In the genomic region with DNA sequence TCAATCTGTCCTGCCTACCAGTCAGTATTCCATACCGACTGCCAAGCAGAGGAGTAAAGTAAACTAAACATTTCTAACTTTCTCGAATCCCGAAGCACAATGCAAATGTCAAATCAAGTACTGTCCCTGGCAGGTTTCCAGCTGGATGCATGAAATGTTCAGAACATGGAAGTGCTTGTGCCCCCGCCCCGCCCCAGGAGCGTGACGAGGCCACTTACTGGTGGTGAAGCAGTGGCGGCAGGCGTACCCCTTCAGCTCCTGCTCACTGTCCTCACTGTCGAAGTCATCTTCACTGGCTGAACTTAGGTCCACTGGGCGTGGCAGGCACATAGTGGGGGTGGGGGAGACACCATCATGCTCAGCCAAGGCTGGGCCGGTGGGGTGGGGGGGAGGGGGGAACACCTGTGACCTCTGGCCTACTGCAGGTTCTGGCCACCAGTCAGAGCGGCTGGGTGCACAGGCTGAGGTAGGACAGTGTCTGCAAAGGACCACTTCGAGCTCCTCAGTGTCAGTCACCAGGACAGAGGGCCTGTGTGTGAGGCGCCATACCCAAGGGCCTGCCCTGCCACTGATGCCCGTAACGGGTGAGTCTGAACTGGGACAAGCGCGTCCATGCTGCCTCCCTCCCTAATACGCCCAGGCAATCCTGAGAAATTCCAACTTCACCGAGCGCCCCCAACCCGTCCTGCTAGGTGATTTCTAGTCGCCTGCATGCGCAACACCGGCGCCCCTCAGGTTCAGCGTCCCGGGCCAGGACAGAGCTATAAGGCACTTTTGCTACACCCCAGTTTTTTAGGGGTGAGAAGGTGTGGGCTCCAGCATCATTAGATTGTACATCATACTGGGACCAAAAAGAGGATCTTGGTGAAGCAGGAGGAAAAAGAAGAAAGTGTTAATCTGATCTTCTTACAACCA, we compare ENCODE assay signal across 13 cellular contexts. TPM values are rescaled to one million over a fixed set of nuclear protein-coding genes. Genes with fewer than 3 reads are reported as not detected.
DNase-seq lines count a peak whose midpoint lies in the region; ATAC-seq and TF ChIP-seq lines count a peak whose summit lies in the region.
"Had no signal": no experiment of that assay in that cellular context is flagged by ENCODE, and none has a peak within 500 bp of the region (broad histone marks: within the 10 kb centered on the region; RNA-seq: fewer than 3 reads in every experiment).

No MANE protein-coding gene starts in this region.

- no peak overlapping the region for H3K27ac ChIP-seq in CD4-positive, alpha-beta memory T cell (ENCODE audit: low read depth, low read length)
- peak overlapping the region in 1 of 2 donors; percentile 23 for H3K27ac ChIP-seq in left lung
- peak overlapping the region in 4 of 5 donors; percentile 18 to 56 (median 36) for H3K27ac ChIP-seq in stomach

- TF ChIP-seq POLR2A in stomach (IDR thresholded peaks at IDR 0.05): no peak

- TF ChIP-seq EP300 in stomach (IDR thresholded peaks at IDR 0.05): no peak

- no peak for DNase-seq in CD4-positive, alpha-beta memory T cell
- no peak for DNase-seq in chondrocyte (ENCODE audit: low spot score)
- no peak for DNase-seq in left lung
- no peak for DNase-seq in stomach
- DNase-seq in NCI-H748 treated with DMSO at 0.1 percent for 48 hours (lab: John Stamatoyannopoulos, UW): no peak
- no peak for DNase-seq in AML-193 (lab: John Stamatoyannopoulos, UW)
- no peak for DNase-seq in LoVo (ENCODE audit: low spot score)
- DNase-seq: activated CD4-positive, CD25-positive, alpha-beta regulatory T cell; DMS53; foreskin fibroblast; NCI-H2171 treated with DMSO at 0.1 percent for 48 hours; right lobe of liver had no signal

- no peaks in the 10 kb centered on the region for H3K9me3 ChIP-seq in CD4-positive, alpha-beta memory T cell (ENCODE audit: control insufficient read depth in 1 of 2, low read length in 2 of 2)
- H3K9me3 ChIP-seq in left lung (no peaks in the 10 kb centered on the region), stomach (no peaks in the 10 kb centered on the region)
- H3K9me3 ChIP-seq: right lobe of liver had no signal

- H3K27me3 ChIP-seq in CD4-positive, alpha-beta memory T cell (ENCODE audit: insufficient read depth, low read length): no peaks in the 10 kb centered on the region
- H3K27me3 ChIP-seq in left lung (no peaks in the 10 kb centered on the region), stomach (no peaks in the 10 kb centered on the region)
- H3K27me3 ChIP-seq: right lobe of liver had no signal

- intact Hi-C loops in CD4-positive, alpha-beta memory T cell (cut with micrococcal nuclease): no loop called here
- intact Hi-C loops in left lung (cut with DNase I) (no loop called here), stomach (cut with DNase I; ENCODE audit: low total_unique reads) (loop anchor here (10.0 kb wide), 1 partner anchor 60 kb away; no protein-coding TSS in a partner anchor)

- POLR2A ChIA-PET in CD4-positive, alpha-beta memory T cell (lab: Charles Lee; ENCODE audit: partially characterized antibody): interaction anchor here (0.5 kb wide), 1 partner anchor 695 kb away, joined by 3 read pairs; no protein-coding TSS in a partner anchor

- H3K4me1 Mint-ChIP-seq in CD4-positive, alpha-beta memory T cell: peaks cover 13 to 33% (median 19%) of the 10 kb centered on the region in 4 donors
- H3K4me1 Mint-ChIP-seq in chondrocyte (ENCODE audit: low read depth): peaks cover 42% of the 10 kb centered on the region

- H3K4me1 ChIP-seq in CD4-positive, alpha-beta memory T cell (ENCODE audit: insufficient read depth, low read length): no peaks in the 10 kb centered on the region
- peaks cover 0 to 27% of the 10 kb centered on the region in 2 donors for H3K4me1 ChIP-seq in left lung
- H3K4me1 ChIP-seq in stomach: peaks cover 42 to 71% (median 55%) of the 10 kb centered on the region in 4 donors

- no peaks in the 10 kb centered on the region for H3K27me3 Mint-ChIP-seq in CD4-positive, alpha-beta memory T cell
- H3K27me3 Mint-ChIP-seq in chondrocyte (ENCODE audit: low read depth): no peaks in the 10 kb centered on the region

- H3K4me3 ChIP-seq in CD4-positive, alpha-beta memory T cell (ENCODE audit: low read length in 2 of 2): no peak overlapping the region
- no peak overlapping the region for H3K4me3 ChIP-seq in left lung
- no peak overlapping the region for H3K4me3 ChIP-seq in stomach
- H3K4me3 ChIP-seq: right lobe of liver had no signal

- H3K36me3 Mint-ChIP-seq in CD4-positive, alpha-beta memory T cell: peaks cover 24 to 54% of the 10 kb centered on the region in 2 donors
- H3K36me3 Mint-ChIP-seq in chondrocyte (ENCODE audit: low read depth): peaks cover 13% of the 10 kb centered on the region

- no peak overlapping the region for H3K4me3 Mint-ChIP-seq in CD4-positive, alpha-beta memory T cell
- H3K4me3 Mint-ChIP-seq in chondrocyte (ENCODE audit: unreplicated experiment): no peak overlapping the region

- ATAC-seq in left lung (peak; percentile 11), GM21786 (IDR thresholded peaks at IDR 0.05; ENCODE audit: unreplicated experiment) (no peak)

- peak overlapping the region in 4 of 7 donors; percentile 11 to 65 (median 48) for H3K27ac Mint-ChIP-seq in CD4-positive, alpha-beta memory T cell
- peak overlapping the region; percentile 22 for H3K27ac Mint-ChIP-seq in chondrocyte (ENCODE audit: unreplicated experiment)

- H3K36me3 ChIP-seq in CD4-positive, alpha-beta memory T cell (ENCODE audit: insufficient read depth, low read length): peaks cover 56% of the 10 kb centered on the region
- peaks cover 0 to 77% of the 10 kb centered on the region in 2 donors for H3K36me3 ChIP-seq in left lung
- H3K36me3 ChIP-seq in stomach: peaks cover 39 to 69% (median 67%) of the 10 kb centered on the region in 4 donors

- 79 to 87% (median 80%) methylated on average over 22 to 29 of the region's 29 CpGs for WGBS in stomach, 5 donors

- H3K9me3 Mint-ChIP-seq in CD4-positive, alpha-beta memory T cell: peaks cover 0 to 2% (median 0%) of the 10 kb centered on the region in 8 donors
- H3K9me3 Mint-ChIP-seq in chondrocyte (ENCODE audit: low read depth): no peaks in the 10 kb centered on the region

- TF ChIP-seq CTCF in chondrocyte (IDR thresholded peaks at IDR 0.05): no peak
- no peak for TF ChIP-seq CTCF in left lung (IDR thresholded peaks at IDR 0.05)
- no peak for TF ChIP-seq CTCF in stomach (IDR thresholded peaks at IDR 0.05)

- CTCF ChIA-PET in CD4-positive, alpha-beta memory T cell (lab: Charles Lee; ENCODE audit: partially characterized antibody): no interaction called here

RNA-seq across cellular contexts. Expression of a gene that starts 46.9 kb away (rescaled TPM):
- 1 to 10 TPM in 1 of 2 experiments, under 1 TPM in 1; 0.94 to 1.2 TPM for total RNA-seq in CD4-positive, alpha-beta memory T cell
- polyA plus RNA-seq in CD4-positive, alpha-beta memory T cell: under 1 TPM; 0.33 to 0.52 TPM
- total RNA-seq in chondrocyte: 2.9 to 5.1 TPM (median 4.8 TPM) in 3 replicates
- total RNA-seq in left lung: 1 to 10 TPM; 1.4 TPM
- total RNA-seq in stomach: 1 to 10 TPM in 2 of 5 donors, not detected in 3; 2.4 to 3.0 TPM
- 1 to 10 TPM; 1.1 to 2.5 (median 1.6) TPM for polyA plus RNA-seq in stomach
